In genomic region chr2:137969418-137969765, GRCh38 we compare ENCODE assay signal across 9 cellular contexts. TPM values are rescaled to one million over a fixed set of nuclear protein-coding genes. Genes with fewer than 3 reads are reported as not detected.
DNase-seq lines count a peak whose midpoint lies in the region; ATAC-seq and TF ChIP-seq lines count a peak whose summit lies in the region.
"Had no signal": no experiment of that assay in that cellular context is flagged by ENCODE, and none has a peak within 500 bp of the region (broad histone marks: within the 10 kb centered on the region; RNA-seq: fewer than 3 reads in every experiment).

No MANE protein-coding gene starts in this region.

- H3K27me3 ChIP-seq in osteoblast (ENCODE audit: insufficient read depth, low read length): no peaks in the 10 kb centered on the region
- H3K27me3 ChIP-seq in CD4-positive, alpha-beta T cell (ENCODE audit: control insufficient read depth, insufficient read depth, low read length): no peaks in the 10 kb centered on the region

- H3K9me3 ChIP-seq in osteoblast (ENCODE audit: low read depth, low read length): no peaks in the 10 kb centered on the region
- no peaks in the 10 kb centered on the region for H3K9me3 ChIP-seq in CD4-positive, alpha-beta T cell (ENCODE audit: control insufficient read depth, low read length)

- H2AFZ ChIP-seq in osteoblast (ENCODE audit: low read length): no peak overlapping the region

- TF ChIP-seq CTCF in osteoblast (IDR thresholded peaks at IDR 0.05; ENCODE audit: extremely low read depth, low read depth, low read length): no peak
- TF ChIP-seq CTCF in CD4-positive, alpha-beta T cell (IDR thresholded peaks at IDR 0.05): no peak

- no peaks in the 10 kb centered on the region for H3K36me3 Mint-ChIP-seq in CD4-positive, alpha-beta T cell (ENCODE audit: low read depth)

- no peak overlapping the region for H3K4me3 ChIP-seq in osteoblast (ENCODE audit: insufficient read depth, low read length)

- H3K4me2 ChIP-seq in osteoblast (ENCODE audit: insufficient read depth, low read length): peak overlapping the region; percentile 62

- CTCF ChIA-PET in CD4-positive, alpha-beta T cell (lab: Charles Lee): no interaction called here

- H3K27me3 Mint-ChIP-seq in CD4-positive, alpha-beta T cell: no peaks in the 10 kb centered on the region

- H3K9me3 Mint-ChIP-seq in CD4-positive, alpha-beta T cell: no peaks in the 10 kb centered on the region

- no peaks in the 10 kb centered on the region for H4K20me1 ChIP-seq in osteoblast (ENCODE audit: insufficient read depth, low read length)

- POLR2A ChIA-PET in CD4-positive, alpha-beta T cell (lab: Charles Lee): no interaction called here

- no peak overlapping the region for H3K27ac Mint-ChIP-seq in CD4-positive, alpha-beta T cell

- intact Hi-C loops in CD4-positive, alpha-beta T cell (cut with DNase I, micrococcal nuclease): no loop called here

- peak overlapping the region; percentile 61 for H3K27ac ChIP-seq in osteoblast (ENCODE audit: low read depth, low read length)
- no peak overlapping the region for H3K27ac ChIP-seq in CD4-positive, alpha-beta T cell (ENCODE audit: low read depth, low read length)

- H3K79me2 ChIP-seq in osteoblast (ENCODE audit: insufficient read depth, low read length): peaks cover 3% of the 10 kb centered on the region

- no peaks in the 10 kb centered on the region for H3K36me3 ChIP-seq in osteoblast (ENCODE audit: insufficient read depth, low read length)

- peaks cover 31% of the 10 kb centered on the region for H3K4me1 ChIP-seq in osteoblast (ENCODE audit: insufficient read depth, low read length)

- ATAC-seq in HG03565 (IDR thresholded peaks at IDR 0.05; ENCODE audit: unreplicated experiment) (no peak), HG02885 (IDR thresholded peaks at IDR 0.05; ENCODE audit: poor library complexity, unreplicated experiment) (no peak)
- ATAC-seq in CD4-positive, alpha-beta T cell (ENCODE audit: poor library complexity): no peak

- H3K4me1 Mint-ChIP-seq in CD4-positive, alpha-beta T cell (ENCODE audit: low read depth): no peaks in the 10 kb centered on the region

- DNase-seq in EL (peak; percentile 52), NCI-H774 (lab: John Stamatoyannopoulos, UW) (peak; percentile 57), dermis blood vessel endothelial cell (peak; percentile 93), osteoblast (ENCODE audit: insufficient read length, low spot score, missing footprints) (peak; percentile 92)
- no peak for DNase-seq in activated effector memory CD4-positive, alpha-beta T cell treated with Interleukin-2 at 50 U/mL for 16 hours
- no peak for DNase-seq in CD4-positive, alpha-beta T cell
- DNase-seq: SHP77 treated with DMSO at 0.1 percent for 48 hours had no signal

- no peak overlapping the region for H3K4me3 Mint-ChIP-seq in CD4-positive, alpha-beta T cell

RNA-seq across cellular contexts. Expression of gene HNMT, which starts 5.1 kb away (rescaled TPM):
- total RNA-seq in dermis blood vessel endothelial cell (1.4 and 5.6 TPM in 2 replicates), osteoblast (100 and 115 TPM in 2 replicates)
- under 1 TPM in 1 of 2 experiments, not detected in 1; 0.78 TPM for total RNA-seq in CD4-positive, alpha-beta T cell

Comparison
In these comparisons a context has a peak if more than half of its experiments do, and no peak if none do; other contexts are left out.
1. DNase-seq: peak in EL (single experiment), NCI-H774 (single experiment), dermis blood vessel endothelial cell (single experiment) and osteoblast (single experiment); none in activated effector memory CD4-positive, alpha-beta T cell treated with Interleukin-2 at 50 U/mL for 16 hours (single experiment) and CD4-positive, alpha-beta T cell (0 of 10).
2. RNA of gene HNMT, which starts 5.1 kb away (total RNA-seq): 100 to 115 TPM in osteoblast; 1.4 to 5.6 TPM in dermis blood vessel endothelial cell and 0.78 TPM in CD4-positive, alpha-beta T cell; every median in the first group is over 10 times any median in the second.